8 cellular contexts compared by ENCODE assay signal in genomic region chr9:128412120-128412790, GRCh38. TPM values are rescaled to one million over a fixed set of nuclear protein-coding genes. Genes with fewer than 3 reads are reported as not detected.
DNase-seq lines count a peak whose midpoint lies in the region; ATAC-seq and TF ChIP-seq lines count a peak whose summit lies in the region.

No MANE protein-coding gene starts in this region.

- no peak overlapping the region for H2AFZ ChIP-seq in fibroblast of lung (ENCODE audit: low read length)

- TF ChIP-seq CTCF in A673 (conservative IDR thresholded peaks at IDR 0.05; ENCODE audit: low read depth, low read length) (peak; percentile 87), GM12874 (IDR thresholded peaks at IDR 0.05; ENCODE audit: insufficient read depth, low read depth, low read length) (peak; percentile 60), fibroblast of lung (conservative IDR thresholded peaks at IDR 0.05 in 1 of 2, IDR thresholded peaks at IDR 0.05 in 1 of 2; ENCODE audit: low read depth in 1 of 2, low read length in 2 of 2) (peak; percentile 48 to 59)

- peak; percentile 88 for DNase-seq in A673 (ENCODE audit: low spot score)
- peak; percentile 80 for DNase-seq in NCI-H748 (lab: John Stamatoyannopoulos, UW; ENCODE audit: unreplicated experiment)
- DNase-seq in activated T-cell treated with anti-CD3 and anti-CD28 coated beads for 48 hours (ENCODE audit: low read depth): peak; percentile 52
- DNase-seq in fibroblast of lung (ENCODE audit: low read depth in 2 of 2): peak; percentile 16 to 40
- DNase-seq in nucleus accumbens (lab: John Stamatoyannopoulos, UW): peak in 53 of 56 donors; percentile 29 to 95 (median 81)

- peaks cover 15% of the 10 kb centered on the region for H3K4me1 ChIP-seq in A673 (ENCODE audit: insufficient read depth, low read length, poor library complexity, severe bottlenecking)
- H3K4me1 ChIP-seq in fibroblast of lung (ENCODE audit: control insufficient read depth, extremely low read depth, insufficient read depth, low read length): no peaks in the 10 kb centered on the region

- POLR2A ChIA-PET in A673 (lab: Charles Lee; ENCODE audit: low non-redundant PET): no interaction called here

- no peak overlapping the region for H3K4me2 ChIP-seq in fibroblast of lung (ENCODE audit: extremely low read depth, insufficient read depth, low read length)

- no peaks in the 10 kb centered on the region for H3K79me2 ChIP-seq in fibroblast of lung (ENCODE audit: control insufficient read depth, insufficient read depth, low read length)

- H3K9me3 ChIP-seq in A673 (ENCODE audit: low read depth, low read length, poor library complexity, severe bottlenecking) (no peaks in the 10 kb centered on the region), fibroblast of lung (ENCODE audit: control insufficient read depth, insufficient read depth, low read depth, low read length) (no peaks in the 10 kb centered on the region)

- ATAC-seq in GM18907 (IDR thresholded peaks at IDR 0.05; ENCODE audit: unreplicated experiment) (no peak), GM21825 (IDR thresholded peaks at IDR 0.05; ENCODE audit: unreplicated experiment) (no peak)

- no peaks in the 10 kb centered on the region for H3K27me3 ChIP-seq in A673 (replicated peaks; ENCODE audit: insufficient read depth, low read depth, low read length, poor library complexity)
- H3K27me3 ChIP-seq in fibroblast of lung (ENCODE audit: control insufficient read depth, insufficient read depth, low read length): peaks cover 12% of the 10 kb centered on the region

- CTCF ChIA-PET in A673 (lab: Charles Lee): interaction anchor here (3.3 kb wide), 1 partner anchor 50 kb away, joined by 27 read pairs; no protein-coding TSS in a partner anchor

- no peak overlapping the region for H3K27ac ChIP-seq in A673 (ENCODE audit: low read depth, low read length, poor library complexity, severe bottlenecking)
- H3K27ac ChIP-seq in fibroblast of lung (ENCODE audit: insufficient read depth, low read length): no peak overlapping the region

- H3K4me3 ChIP-seq in A673 (ENCODE audit: low read depth, low read length, poor library complexity, severe bottlenecking) (no peak overlapping the region), fibroblast of lung (replicated peaks in 1 of 4; ENCODE audit: control extremely low read depth in 1 of 4, insufficient read depth in 1 of 4, low read depth in 3 of 4, low read length in 4 of 4) (no peak overlapping the region)

- no peaks in the 10 kb centered on the region for H4K20me1 ChIP-seq in fibroblast of lung (ENCODE audit: control insufficient read depth, extremely low read depth, insufficient read depth, low read length)

- intact Hi-C loops in A673 (cut with micrococcal nuclease; ENCODE audit: unreplicated experiment): loop anchor here (1.0 to 5.0 kb wide), 3 partner anchors 50 to 295 kb away; no protein-coding TSS in a partner anchor

- H3K36me3 ChIP-seq in A673 (ENCODE audit: insufficient read depth, low read length, poor library complexity, severe bottlenecking) (no peaks in the 10 kb centered on the region), fibroblast of lung (ENCODE audit: control insufficient read depth, insufficient read depth, low read length) (no peaks in the 10 kb centered on the region)

- H3K9ac ChIP-seq in fibroblast of lung (ENCODE audit: insufficient read depth, low read length): no peak overlapping the region

- BruUV-seq in A673 (replicated peaks; lab: Mats Ljungman, UMichigan): no TSS peak

RNA-seq across cellular contexts. Expression of gene CERCAM, which starts 8.4 kb away (rescaled TPM):
- 10.1 and 14.7 TPM in 2 replicates for total RNA-seq in A673 (2021)
- 44.9 and 64.2 TPM in 2 replicates for total RNA-seq in fibroblast of lung
- polyA plus RNA-seq in fibroblast of lung: 56.9 and 90.5 TPM in 2 replicates
- 62.3 and 96.2 TPM in 2 replicates for polyA plus RNA-seq in fibroblast of lung (2012)
- polyA minus RNA-seq in fibroblast of lung (ENCODE audit: low replicate concordance): 54.4 and 94.8 TPM in 2 replicates

RNA-seq across cellular contexts. Expression of gene URM1, which starts 41.1 kb away (rescaled TPM):
- total RNA-seq in A673 (2021) (67.0 and 84.8 TPM in 2 replicates), fibroblast of lung (23.6 and 28.6 TPM in 2 replicates)
- polyA plus RNA-seq in fibroblast of lung: 35.3 and 43.3 TPM in 2 replicates
- 60.2 and 74.6 TPM in 2 replicates for polyA plus RNA-seq in fibroblast of lung (2012)
- polyA minus RNA-seq in fibroblast of lung (ENCODE audit: low replicate concordance): 103 and 104 TPM in 2 replicates

RNA-seq across cellular contexts. Expression of gene ODF2, which starts 43.6 kb away (rescaled TPM):
- total RNA-seq in A673 (2021): 80.6 and 83.1 TPM in 2 replicates
- total RNA-seq in fibroblast of lung: 17.7 and 20.6 TPM in 2 replicates
- polyA plus RNA-seq in fibroblast of lung: 10.2 and 16.7 TPM in 2 replicates
- polyA plus RNA-seq in fibroblast of lung (2012): 15.2 and 24.3 TPM in 2 replicates
- 18.4 and 20.9 TPM in 2 replicates for polyA minus RNA-seq in fibroblast of lung (ENCODE audit: low replicate concordance)

Comparison
In these comparisons a context has a peak if more than half of its experiments do, and no peak if none do; other contexts are left out.
1. DNase-seq: peak in every context shown above with its lines; median percentile 88 in A673; 81 in nucleus accumbens; 80 in NCI-H748; 52 in activated T-cell treated with anti-CD3 and anti-CD28 coated beads for 48 hours; 28 in fibroblast of lung.